In the genomic region with DNA sequence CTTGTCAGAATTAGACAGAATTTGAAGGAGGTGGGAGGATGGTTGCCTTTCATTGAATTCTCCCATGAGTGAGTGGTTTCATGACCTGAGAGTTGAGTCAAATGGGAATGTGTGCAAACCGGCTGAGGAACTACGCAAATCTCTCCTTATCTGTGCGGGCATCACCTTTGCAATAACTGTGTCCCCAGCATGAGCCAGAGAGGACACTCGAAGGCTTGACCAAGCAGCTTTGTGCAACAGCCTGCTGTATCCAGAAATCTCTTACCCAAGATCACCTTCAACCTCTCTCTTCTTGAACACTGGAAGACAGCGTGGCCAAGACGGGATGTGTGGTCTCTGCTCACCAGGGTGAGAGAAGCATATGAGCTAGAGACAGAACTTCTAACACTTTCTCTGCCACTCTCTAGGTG, we compare ENCODE assay signal across 1 cellular context.
A peak's percentile ranks its signal among the peaks of the same experiment; 100 is the strongest.
TF ChIP-seq lines count a peak whose summit lies in the region.

No MANE protein-coding gene starts in this region.

TF ChIP-seq in K562, 482 proteins besides CTCF, POLR2A, EP300 and RAD21 (continued from another document and continues in another):
- TF ChIP-seq, protein P1, sequence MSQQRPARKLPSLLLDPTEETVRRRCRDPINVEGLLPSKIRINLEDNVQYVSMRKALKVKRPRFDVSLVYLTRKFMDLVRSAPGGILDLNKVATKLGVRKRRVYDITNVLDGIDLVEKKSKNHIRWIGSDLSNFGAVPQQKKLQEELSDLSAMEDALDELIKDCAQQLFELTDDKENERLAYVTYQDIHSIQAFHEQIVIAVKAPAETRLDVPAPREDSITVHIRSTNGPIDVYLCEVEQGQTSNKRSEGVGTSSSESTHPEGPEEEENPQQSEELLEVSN (IDR thresholded peaks at IDR 0.05; ENCODE audit: borderline replicate concordance in 1 of 2, extremely low read depth in 1 of 2, insufficient read depth in 1 of 2, insufficient read length in 1 of 2, low read depth in 1 of 2, low read length in 1 of 2, poor library complexity in 1 of 2, severe bottlenecking in 1 of 2), result peak in 1 of 2 experiments; percentile 72
- no peak for TF ChIP-seq NRF1 (conservative IDR thresholded peaks at IDR 0.05 in 1 of 2, IDR thresholded peaks at IDR 0.05 in 1 of 2)
- no peak for TF ChIP-seq ZFX (CRISPR knock-in tag; IDR thresholded peaks at IDR 0.05)
- TF ChIP-seq, protein P2, sequence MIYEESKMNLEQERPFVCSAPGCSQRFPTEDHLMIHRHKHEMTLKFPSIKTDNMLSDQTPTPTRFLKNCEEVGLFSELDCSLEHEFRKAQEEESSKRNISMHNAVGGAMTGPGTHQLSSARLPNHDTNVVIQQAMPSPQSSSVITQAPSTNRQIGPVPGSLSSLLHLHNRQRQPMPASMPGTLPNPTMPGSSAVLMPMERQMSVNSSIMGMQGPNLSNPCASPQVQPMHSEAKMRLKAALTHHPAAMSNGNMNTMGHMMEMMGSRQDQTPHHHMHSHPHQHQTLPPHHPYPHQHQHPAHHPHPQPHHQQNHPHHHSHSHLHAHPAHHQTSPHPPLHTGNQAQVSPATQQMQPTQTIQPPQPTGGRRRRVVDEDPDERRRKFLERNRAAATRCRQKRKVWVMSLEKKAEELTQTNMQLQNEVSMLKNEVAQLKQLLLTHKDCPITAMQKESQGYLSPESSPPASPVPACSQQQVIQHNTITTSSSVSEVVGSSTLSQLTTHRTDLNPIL (CRISPR knock-in tag; IDR thresholded peaks at IDR 0.05), result no peak
- no peak for TF ChIP-seq MAFG (tag; conservative IDR thresholded peaks at IDR 0.05)
- TF ChIP-seq JUND (IDR thresholded peaks at IDR 0.05; ENCODE audit: borderline replicate concordance, low read depth, low read length), result no peak
- TF ChIP-seq JUND (tag; IDR thresholded peaks at IDR 0.05; ENCODE audit: borderline replicate concordance, low read depth, low read length), result peak; percentile 31; the same call in 1 of the 3 replicates
- no peak for TF ChIP-seq MIER1 (IDR thresholded peaks at IDR 0.05; ENCODE audit: low read depth)
- TF ChIP-seq, protein P3, sequence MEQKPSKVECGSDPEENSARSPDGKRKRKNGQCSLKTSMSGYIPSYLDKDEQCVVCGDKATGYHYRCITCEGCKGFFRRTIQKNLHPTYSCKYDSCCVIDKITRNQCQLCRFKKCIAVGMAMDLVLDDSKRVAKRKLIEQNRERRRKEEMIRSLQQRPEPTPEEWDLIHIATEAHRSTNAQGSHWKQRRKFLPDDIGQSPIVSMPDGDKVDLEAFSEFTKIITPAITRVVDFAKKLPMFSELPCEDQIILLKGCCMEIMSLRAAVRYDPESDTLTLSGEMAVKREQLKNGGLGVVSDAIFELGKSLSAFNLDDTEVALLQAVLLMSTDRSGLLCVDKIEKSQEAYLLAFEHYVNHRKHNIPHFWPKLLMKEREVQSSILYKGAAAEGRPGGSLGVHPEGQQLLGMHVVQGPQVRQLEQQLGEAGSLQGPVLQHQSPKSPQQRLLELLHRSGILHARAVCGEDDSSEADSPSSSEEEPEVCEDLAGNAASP (IDR thresholded peaks at IDR 0.05), result no peak
- no peak for TF ChIP-seq MEF2A (IDR thresholded peaks at IDR 0.05; ENCODE audit: control insufficient read depth, low read depth, low read length)
- TF ChIP-seq, protein P4, sequence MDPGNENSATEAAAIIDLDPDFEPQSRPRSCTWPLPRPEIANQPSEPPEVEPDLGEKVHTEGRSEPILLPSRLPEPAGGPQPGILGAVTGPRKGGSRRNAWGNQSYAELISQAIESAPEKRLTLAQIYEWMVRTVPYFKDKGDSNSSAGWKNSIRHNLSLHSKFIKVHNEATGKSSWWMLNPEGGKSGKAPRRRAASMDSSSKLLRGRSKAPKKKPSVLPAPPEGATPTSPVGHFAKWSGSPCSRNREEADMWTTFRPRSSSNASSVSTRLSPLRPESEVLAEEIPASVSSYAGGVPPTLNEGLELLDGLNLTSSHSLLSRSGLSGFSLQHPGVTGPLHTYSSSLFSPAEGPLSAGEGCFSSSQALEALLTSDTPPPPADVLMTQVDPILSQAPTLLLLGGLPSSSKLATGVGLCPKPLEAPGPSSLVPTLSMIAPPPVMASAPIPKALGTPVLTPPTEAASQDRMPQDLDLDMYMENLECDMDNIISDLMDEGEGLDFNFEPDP (CRISPR knock-in tag; IDR thresholded peaks at IDR 0.05), result no peak
- TF ChIP-seq, protein P5, sequence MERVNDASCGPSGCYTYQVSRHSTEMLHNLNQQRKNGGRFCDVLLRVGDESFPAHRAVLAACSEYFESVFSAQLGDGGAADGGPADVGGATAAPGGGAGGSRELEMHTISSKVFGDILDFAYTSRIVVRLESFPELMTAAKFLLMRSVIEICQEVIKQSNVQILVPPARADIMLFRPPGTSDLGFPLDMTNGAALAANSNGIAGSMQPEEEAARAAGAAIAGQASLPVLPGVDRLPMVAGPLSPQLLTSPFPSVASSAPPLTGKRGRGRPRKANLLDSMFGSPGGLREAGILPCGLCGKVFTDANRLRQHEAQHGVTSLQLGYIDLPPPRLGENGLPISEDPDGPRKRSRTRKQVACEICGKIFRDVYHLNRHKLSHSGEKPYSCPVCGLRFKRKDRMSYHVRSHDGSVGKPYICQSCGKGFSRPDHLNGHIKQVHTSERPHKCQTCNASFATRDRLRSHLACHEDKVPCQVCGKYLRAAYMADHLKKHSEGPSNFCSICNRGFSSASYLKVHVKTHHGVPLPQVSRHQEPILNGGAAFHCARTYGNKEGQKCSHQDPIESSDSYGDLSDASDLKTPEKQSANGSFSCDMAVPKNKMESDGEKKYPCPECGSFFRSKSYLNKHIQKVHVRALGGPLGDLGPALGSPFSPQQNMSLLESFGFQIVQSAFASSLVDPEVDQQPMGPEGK (CRISPR knock-in tag; IDR thresholded peaks at IDR 0.05; ENCODE audit: borderline replicate concordance), result no peak
- TF ChIP-seq POLR3G (IDR thresholded peaks at IDR 0.05; ENCODE audit: extremely low read depth, insufficient read length, insufficient replicate concordance), result no peak
- 0 out of 2 replicates have a peak, but pooled peaks have one; percentile 23 for TF ChIP-seq CTBP1 (IDR thresholded peaks at IDR 0.05; ENCODE audit: borderline replicate concordance)
- peak; percentile 73 for TF ChIP-seq GATA2 (CRISPR knock-in tag; IDR thresholded peaks at IDR 0.05)
- TF ChIP-seq MTF1 (CRISPR knock-in tag; IDR thresholded peaks at IDR 0.05; ENCODE audit: borderline replicate concordance), result no peak
- no peak for TF ChIP-seq SMARCA5 (IDR thresholded peaks at IDR 0.05)
- TF ChIP-seq GABPB1 (CRISPR knock-in tag; IDR thresholded peaks at IDR 0.05), result no peak
- TF ChIP-seq, protein P6, sequence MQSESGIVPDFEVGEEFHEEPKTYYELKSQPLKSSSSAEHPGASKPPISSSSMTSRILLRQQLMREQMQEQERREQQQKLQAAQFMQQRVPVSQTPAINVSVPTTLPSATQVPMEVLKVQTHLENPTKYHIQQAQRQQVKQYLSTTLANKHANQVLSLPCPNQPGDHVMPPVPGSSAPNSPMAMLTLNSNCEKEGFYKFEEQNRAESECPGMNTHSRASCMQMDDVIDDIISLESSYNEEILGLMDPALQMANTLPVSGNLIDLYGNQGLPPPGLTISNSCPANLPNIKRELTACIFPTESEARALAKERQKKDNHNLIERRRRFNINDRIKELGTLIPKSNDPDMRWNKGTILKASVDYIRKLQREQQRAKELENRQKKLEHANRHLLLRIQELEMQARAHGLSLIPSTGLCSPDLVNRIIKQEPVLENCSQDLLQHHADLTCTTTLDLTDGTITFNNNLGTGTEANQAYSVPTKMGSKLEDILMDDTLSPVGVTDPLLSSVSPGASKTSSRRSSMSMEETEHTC (IDR thresholded peaks at IDR 0.05), result no peak
- TF ChIP-seq CREM (IDR thresholded peaks at IDR 0.05; ENCODE audit: low read depth), result peak; percentile 44
- no peak for TF ChIP-seq ASH1L (IDR thresholded peaks at IDR 0.05; ENCODE audit: borderline replicate concordance, low read depth, partially characterized antibody)
- TF ChIP-seq TGIF2 (CRISPR knock-in tag; IDR thresholded peaks at IDR 0.05), result no peak
- TF ChIP-seq KLF6 (CRISPR knock-in tag; IDR thresholded peaks at IDR 0.05; ENCODE audit: borderline replicate concordance), result no peak
- TF ChIP-seq GTF2F1 (IDR thresholded peaks at IDR 0.05; ENCODE audit: low read depth, low read length), result no peak
- no peak for TF ChIP-seq ZNF444 (CRISPR knock-in tag; IDR thresholded peaks at IDR 0.05)
- TF ChIP-seq, protein P7, sequence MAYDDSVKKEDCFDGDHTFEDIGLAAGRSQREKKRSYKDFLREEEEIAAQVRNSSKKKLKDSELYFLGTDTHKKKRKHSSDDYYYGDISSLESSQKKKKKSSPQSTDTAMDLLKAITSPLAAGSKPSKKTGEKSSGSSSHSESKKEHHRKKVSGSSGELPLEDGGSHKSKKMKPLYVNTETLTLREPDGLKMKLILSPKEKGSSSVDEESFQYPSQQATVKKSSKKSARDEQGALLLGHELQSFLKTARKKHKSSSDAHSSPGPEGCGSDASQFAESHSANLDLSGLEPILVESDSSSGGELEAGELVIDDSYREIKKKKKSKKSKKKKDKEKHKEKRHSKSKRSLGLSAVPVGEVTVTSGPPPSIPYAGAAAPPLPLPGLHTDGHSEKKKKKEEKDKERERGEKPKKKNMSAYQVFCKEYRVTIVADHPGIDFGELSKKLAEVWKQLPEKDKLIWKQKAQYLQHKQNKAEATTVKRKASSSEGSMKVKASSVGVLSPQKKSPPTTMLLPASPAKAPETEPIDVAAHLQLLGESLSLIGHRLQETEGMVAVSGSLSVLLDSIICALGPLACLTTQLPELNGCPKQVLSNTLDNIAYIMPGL (CRISPR knock-in tag; IDR thresholded peaks at IDR 0.05), result no peak
- no peak for TF ChIP-seq ZNF780A (CRISPR knock-in tag; IDR thresholded peaks at IDR 0.05)
- TF ChIP-seq ILF3 (IDR thresholded peaks at IDR 0.05; ENCODE audit: borderline replicate concordance), result no peak
- no peak for TF ChIP-seq KLF13 (tag; IDR thresholded peaks at IDR 0.05; ENCODE audit: borderline replicate concordance, low read depth)
- no peak for TF ChIP-seq BRCA1 (IDR thresholded peaks at IDR 0.05)
- TF ChIP-seq BRCA1 (CRISPR knock-in tag; IDR thresholded peaks at IDR 0.05), result no peak
- no peak for TF ChIP-seq NR3C1 (CRISPR knock-in tag; IDR thresholded peaks at IDR 0.05)
- no peak for TF ChIP-seq IFI16 (CRISPR knock-in tag; IDR thresholded peaks at IDR 0.05)
- TF ChIP-seq, protein P8, sequence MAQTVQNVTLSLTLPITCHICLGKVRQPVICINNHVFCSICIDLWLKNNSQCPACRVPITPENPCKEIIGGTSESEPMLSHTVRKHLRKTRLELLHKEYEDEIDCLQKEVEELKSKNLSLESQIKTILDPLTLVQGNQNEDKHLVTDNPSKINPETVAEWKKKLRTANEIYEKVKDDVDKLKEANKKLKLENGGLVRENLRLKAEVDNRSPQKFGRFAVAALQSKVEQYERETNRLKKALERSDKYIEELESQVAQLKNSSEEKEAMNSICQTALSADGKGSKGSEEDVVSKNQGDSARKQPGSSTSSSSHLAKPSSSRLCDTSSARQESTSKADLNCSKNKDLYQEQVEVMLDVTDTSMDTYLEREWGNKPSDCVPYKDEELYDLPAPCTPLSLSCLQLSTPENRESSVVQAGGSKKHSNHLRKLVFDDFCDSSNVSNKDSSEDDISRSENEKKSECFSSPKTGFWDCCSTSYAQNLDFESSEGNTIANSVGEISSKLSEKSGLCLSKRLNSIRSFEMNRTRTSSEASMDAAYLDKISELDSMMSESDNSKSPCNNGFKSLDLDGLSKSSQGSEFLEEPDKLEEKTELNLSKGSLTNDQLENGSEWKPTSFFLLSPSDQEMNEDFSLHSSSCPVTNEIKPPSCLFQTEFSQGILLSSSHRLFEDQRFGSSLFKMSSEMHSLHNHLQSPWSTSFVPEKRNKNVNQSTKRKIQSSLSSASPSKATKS (CRISPR knock-in tag; IDR thresholded peaks at IDR 0.05), result no peak
- no peak for TF ChIP-seq CBFB (CRISPR knock-in tag; IDR thresholded peaks at IDR 0.05)
- TF ChIP-seq SNIP1 (IDR thresholded peaks at IDR 0.05; ENCODE audit: low read depth), result no peak
- peak; percentile 45; the same call in 1 of the 2 replicates for TF ChIP-seq CEBPB (tag; IDR thresholded peaks at IDR 0.05)
- TF ChIP-seq MTA2 (IDR thresholded peaks at IDR 0.05; ENCODE audit: low read depth), result no peak
- peak; percentile 94 for TF ChIP-seq L3MBTL2 (IDR thresholded peaks at IDR 0.05)
- no peak for TF ChIP-seq ZBTB7A (IDR thresholded peaks at IDR 0.05; ENCODE audit: borderline replicate concordance, control insufficient read depth, low read depth, low read length)
- TF ChIP-seq, protein P9, sequence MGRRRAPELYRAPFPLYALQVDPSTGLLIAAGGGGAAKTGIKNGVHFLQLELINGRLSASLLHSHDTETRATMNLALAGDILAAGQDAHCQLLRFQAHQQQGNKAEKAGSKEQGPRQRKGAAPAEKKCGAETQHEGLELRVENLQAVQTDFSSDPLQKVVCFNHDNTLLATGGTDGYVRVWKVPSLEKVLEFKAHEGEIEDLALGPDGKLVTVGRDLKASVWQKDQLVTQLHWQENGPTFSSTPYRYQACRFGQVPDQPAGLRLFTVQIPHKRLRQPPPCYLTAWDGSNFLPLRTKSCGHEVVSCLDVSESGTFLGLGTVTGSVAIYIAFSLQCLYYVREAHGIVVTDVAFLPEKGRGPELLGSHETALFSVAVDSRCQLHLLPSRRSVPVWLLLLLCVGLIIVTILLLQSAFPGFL (CRISPR knock-in tag; IDR thresholded peaks at IDR 0.05), result no peak
- no peak for TF ChIP-seq DMBX1 (CRISPR knock-in tag; IDR thresholded peaks at IDR 0.05; ENCODE audit: borderline replicate concordance)
- no peak for TF ChIP-seq ZC3H11A (IDR thresholded peaks at IDR 0.05; ENCODE audit: low read depth, low read length)
- TF ChIP-seq, protein P10, sequence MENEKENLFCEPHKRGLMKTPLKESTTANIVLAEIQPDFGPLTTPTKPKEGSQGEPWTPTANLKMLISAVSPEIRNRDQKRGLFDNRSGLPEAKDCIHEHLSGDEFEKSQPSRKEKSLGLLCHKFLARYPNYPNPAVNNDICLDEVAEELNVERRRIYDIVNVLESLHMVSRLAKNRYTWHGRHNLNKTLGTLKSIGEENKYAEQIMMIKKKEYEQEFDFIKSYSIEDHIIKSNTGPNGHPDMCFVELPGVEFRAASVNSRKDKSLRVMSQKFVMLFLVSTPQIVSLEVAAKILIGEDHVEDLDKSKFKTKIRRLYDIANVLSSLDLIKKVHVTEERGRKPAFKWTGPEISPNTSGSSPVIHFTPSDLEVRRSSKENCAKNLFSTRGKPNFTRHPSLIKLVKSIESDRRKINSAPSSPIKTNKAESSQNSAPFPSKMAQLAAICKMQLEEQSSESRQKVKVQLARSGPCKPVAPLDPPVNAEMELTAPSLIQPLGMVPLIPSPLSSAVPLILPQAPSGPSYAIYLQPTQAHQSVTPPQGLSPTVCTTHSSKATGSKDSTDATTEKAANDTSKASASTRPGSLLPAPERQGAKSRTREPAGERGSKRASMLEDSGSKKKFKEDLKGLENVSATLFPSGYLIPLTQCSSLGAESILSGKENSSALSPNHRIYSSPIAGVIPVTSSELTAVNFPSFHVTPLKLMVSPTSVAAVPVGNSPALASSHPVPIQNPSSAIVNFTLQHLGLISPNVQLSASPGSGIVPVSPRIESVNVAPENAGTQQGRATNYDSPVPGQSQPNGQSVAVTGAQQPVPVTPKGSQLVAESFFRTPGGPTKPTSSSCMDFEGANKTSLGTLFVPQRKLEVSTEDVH (IDR thresholded peaks at IDR 0.05; ENCODE audit: low read depth, partially characterized antibody), result no peak
- TF ChIP-seq HNRNPK (IDR thresholded peaks at IDR 0.05; ENCODE audit: low read depth, low read length, poor library complexity, severe bottlenecking), result no peak
- TF ChIP-seq NFE2L1 (tag; IDR thresholded peaks at IDR 0.05; ENCODE audit: borderline replicate concordance, low read depth), result no peak
- TF ChIP-seq TBL1XR1 (IDR thresholded peaks at IDR 0.05; ENCODE audit: low read length in 2 of 2), result no peak
- TF ChIP-seq STAT5A (IDR thresholded peaks at IDR 0.05; ENCODE audit: borderline replicate concordance, low read length), result no peak
- TF ChIP-seq SRSF1 (IDR thresholded peaks at IDR 0.05; ENCODE audit: low read depth, low read length), result no peak
